In the genomic region with DNA sequence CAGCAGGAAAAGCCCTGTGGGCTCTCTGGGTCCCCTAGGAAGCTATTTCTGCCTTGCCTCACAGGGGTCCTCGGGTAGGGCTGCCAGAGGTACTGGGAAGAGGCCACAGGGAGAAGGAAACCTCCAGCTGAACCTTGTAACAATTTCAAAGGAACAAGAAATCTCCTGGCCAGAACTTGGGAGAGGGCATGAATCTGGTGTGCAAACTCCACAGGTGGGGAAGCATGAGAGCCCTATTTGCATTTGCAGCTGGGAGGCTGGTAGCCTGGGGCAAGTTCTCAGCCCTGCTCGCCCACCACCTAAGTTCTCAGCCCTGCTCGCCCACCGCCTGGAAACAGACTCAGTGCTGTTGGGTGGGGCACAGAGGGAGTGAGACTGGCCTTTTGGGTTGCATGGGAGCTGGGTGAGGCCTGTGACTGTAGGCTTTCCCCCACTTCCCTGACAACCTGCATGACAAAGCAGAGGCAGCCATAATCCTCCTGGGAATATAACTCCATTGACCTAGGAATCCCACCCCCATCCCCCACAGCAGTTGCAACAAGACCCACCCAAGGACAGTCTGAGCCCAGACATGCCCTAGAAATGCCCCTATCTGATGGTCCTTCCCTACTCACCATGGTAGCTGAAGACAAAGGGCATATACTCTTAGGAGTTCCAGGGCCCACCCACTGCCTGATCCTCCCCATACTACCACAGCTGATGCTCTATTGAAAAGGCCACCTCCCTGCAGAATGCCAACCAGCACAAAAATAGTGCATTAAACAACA, we compare ENCODE assay signal across 1 cellular context.
A peak's percentile ranks its signal among the peaks of the same experiment; 100 is the strongest.
TF ChIP-seq lines count a peak whose summit lies in the region.

No MANE protein-coding gene starts in this region.

TF ChIP-seq in HepG2, 621 proteins besides CTCF, POLR2A, EP300 and RAD21:
- TF ChIP-seq, protein P1, sequence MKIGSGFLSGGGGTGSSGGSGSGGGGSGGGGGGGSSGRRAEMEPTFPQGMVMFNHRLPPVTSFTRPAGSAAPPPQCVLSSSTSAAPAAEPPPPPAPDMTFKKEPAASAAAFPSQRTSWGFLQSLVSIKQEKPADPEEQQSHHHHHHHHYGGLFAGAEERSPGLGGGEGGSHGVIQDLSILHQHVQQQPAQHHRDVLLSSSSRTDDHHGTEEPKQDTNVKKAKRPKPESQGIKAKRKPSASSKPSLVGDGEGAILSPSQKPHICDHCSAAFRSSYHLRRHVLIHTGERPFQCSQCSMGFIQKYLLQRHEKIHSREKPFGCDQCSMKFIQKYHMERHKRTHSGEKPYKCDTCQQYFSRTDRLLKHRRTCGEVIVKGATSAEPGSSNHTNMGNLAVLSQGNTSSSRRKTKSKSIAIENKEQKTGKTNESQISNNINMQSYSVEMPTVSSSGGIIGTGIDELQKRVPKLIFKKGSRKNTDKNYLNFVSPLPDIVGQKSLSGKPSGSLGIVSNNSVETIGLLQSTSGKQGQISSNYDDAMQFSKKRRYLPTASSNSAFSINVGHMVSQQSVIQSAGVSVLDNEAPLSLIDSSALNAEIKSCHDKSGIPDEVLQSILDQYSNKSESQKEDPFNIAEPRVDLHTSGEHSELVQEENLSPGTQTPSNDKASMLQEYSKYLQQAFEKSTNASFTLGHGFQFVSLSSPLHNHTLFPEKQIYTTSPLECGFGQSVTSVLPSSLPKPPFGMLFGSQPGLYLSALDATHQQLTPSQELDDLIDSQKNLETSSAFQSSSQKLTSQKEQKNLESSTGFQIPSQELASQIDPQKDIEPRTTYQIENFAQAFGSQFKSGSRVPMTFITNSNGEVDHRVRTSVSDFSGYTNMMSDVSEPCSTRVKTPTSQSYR (CRISPR knock-in tag; IDR thresholded peaks at IDR 0.05; ENCODE audit: borderline replicate concordance) = 0 out of 2 replicates have a peak, but pooled peaks have one; percentile 26
- TF ChIP-seq, protein P2, sequence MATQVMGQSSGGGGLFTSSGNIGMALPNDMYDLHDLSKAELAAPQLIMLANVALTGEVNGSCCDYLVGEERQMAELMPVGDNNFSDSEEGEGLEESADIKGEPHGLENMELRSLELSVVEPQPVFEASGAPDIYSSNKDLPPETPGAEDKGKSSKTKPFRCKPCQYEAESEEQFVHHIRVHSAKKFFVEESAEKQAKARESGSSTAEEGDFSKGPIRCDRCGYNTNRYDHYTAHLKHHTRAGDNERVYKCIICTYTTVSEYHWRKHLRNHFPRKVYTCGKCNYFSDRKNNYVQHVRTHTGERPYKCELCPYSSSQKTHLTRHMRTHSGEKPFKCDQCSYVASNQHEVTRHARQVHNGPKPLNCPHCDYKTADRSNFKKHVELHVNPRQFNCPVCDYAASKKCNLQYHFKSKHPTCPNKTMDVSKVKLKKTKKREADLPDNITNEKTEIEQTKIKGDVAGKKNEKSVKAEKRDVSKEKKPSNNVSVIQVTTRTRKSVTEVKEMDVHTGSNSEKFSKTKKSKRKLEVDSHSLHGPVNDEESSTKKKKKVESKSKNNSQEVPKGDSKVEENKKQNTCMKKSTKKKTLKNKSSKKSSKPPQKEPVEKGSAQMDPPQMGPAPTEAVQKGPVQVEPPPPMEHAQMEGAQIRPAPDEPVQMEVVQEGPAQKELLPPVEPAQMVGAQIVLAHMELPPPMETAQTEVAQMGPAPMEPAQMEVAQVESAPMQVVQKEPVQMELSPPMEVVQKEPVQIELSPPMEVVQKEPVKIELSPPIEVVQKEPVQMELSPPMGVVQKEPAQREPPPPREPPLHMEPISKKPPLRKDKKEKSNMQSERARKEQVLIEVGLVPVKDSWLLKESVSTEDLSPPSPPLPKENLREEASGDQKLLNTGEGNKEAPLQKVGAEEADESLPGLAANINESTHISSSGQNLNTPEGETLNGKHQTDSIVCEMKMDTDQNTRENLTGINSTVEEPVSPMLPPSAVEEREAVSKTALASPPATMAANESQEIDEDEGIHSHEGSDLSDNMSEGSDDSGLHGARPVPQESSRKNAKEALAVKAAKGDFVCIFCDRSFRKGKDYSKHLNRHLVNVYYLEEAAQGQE (IDR thresholded peaks at IDR 0.05; ENCODE audit: borderline replicate concordance in 1 of 2, low read depth in 1 of 2, low read length in 2 of 2) = no peak
- no peak for TF ChIP-seq EEA1 (CRISPR knock-in tag; IDR thresholded peaks at IDR 0.05; ENCODE audit: borderline replicate concordance)
- TF ChIP-seq, protein P3, sequence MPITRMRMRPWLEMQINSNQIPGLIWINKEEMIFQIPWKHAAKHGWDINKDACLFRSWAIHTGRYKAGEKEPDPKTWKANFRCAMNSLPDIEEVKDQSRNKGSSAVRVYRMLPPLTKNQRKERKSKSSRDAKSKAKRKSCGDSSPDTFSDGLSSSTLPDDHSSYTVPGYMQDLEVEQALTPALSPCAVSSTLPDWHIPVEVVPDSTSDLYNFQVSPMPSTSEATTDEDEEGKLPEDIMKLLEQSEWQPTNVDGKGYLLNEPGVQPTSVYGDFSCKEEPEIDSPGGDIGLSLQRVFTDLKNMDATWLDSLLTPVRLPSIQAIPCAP (CRISPR knock-in tag; IDR thresholded peaks at IDR 0.05; ENCODE audit: low read depth) = no peak
- TF ChIP-seq MIER3 (CRISPR knock-in tag; IDR thresholded peaks at IDR 0.05; ENCODE audit: borderline replicate concordance) = no peak
- TF ChIP-seq ZNF782 (CRISPR knock-in tag; IDR thresholded peaks at IDR 0.05; ENCODE audit: borderline replicate concordance) = no peak
- no peak for TF ChIP-seq HOXA3 (CRISPR knock-in tag; IDR thresholded peaks at IDR 0.05)
- no peak for TF ChIP-seq NCOR1 (IDR thresholded peaks at IDR 0.05; ENCODE audit: borderline replicate concordance, low read length)
TF ChIP-seq in HepG2: peak in this region for 1.
